Comparison of ENCODE assay signal across 11 cellular contexts in the genomic region with DNA sequence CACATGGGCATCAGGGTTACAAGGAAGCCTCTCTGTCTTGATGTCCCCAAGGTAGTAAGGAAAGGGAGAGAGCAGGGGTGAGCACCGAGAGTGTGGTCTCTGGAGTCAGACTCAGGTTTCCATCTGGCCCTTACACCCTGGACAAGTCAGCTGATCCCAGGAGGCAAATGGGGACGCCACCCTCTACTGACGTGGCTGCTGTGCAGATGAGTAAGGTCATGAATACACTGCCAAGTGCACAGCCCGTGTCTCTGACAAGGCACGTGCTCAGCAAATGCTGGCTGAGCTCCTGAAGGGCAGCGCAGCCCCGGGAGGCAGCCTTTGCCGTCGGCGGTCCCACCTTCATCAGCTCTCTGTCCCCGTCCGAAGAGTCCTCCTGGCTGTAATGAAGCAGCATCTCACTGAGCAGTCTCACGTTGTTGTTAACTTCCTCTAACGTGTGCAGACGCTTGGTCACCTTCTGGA. TPM values are rescaled to one million over a fixed set of nuclear protein-coding genes. Genes with fewer than 3 reads are reported as not detected.
DNase-seq lines count a peak whose midpoint lies in the region; ATAC-seq and TF ChIP-seq lines count a peak whose summit lies in the region.
"Had no signal": no experiment of that assay in that cellular context is flagged by ENCODE, and none has a peak within 500 bp of the region (broad histone marks: within the 10 kb centered on the region; RNA-seq: fewer than 3 reads in every experiment).

No MANE protein-coding gene starts in this region.

- POLR2A ChIA-PET in activated CD8-positive, alpha-beta T cell treated with anti-CD3 and anti-CD28 coated beads, Interleukin-2, amount 10 ng/mL, durations not matched to agents 7 days and 5 days (lab: Charles Lee), result interaction anchor here (1.6 kb wide), 1 partner anchor 29 kb away, joined by 4 read pairs; a partner anchor contains a TSS

- DNase-seq in AG08395 (ENCODE audit: low spot score) (peak; percentile 74), GM04504 (ENCODE audit: low read depth) (peak; percentile 34), foreskin fibroblast (peak; percentile 47 to 69), NCI-H2029 (lab: John Stamatoyannopoulos, UW) (no peak)
- DNase-seq in activated CD8-positive, alpha-beta T cell treated with anti-CD3 and anti-CD28 coated beads, Interleukin-2, amount 10 ng/mL, durations not matched to agents 7 days and 5 days, result no peak
- DNase-seq: activated gamma-delta T cell, kidney glomerular epithelial cell, NCI-H524 treated with DMSO at 0.1 percent for 48 hours had no signal

- H3K9me3 Mint-ChIP-seq in activated CD8-positive, alpha-beta T cell treated with anti-CD3 and anti-CD28 coated beads, Interleukin-2, amount 10 ng/mL, durations not matched to agents 7 days and 5 days (ENCODE audit: insufficient read depth), result no peaks in the 10 kb centered on the region

- ATAC-seq in activated CD8-positive, alpha-beta T cell treated with anti-CD3 and anti-CD28 coated beads, Interleukin-2, amount 10 ng/mL, durations not matched to agents 7 days and 5 days, result no peak
- ATAC-seq in GM18517 (IDR thresholded peaks at IDR 0.05; ENCODE audit: unreplicated experiment), result no peak
- no peak for ATAC-seq in HG02571 (IDR thresholded peaks at IDR 0.05; ENCODE audit: unreplicated experiment)
- no peak for ATAC-seq in GM18858 (IDR thresholded peaks at IDR 0.05; ENCODE audit: unreplicated experiment)

- H3K36me3 Mint-ChIP-seq in activated CD8-positive, alpha-beta T cell treated with anti-CD3 and anti-CD28 coated beads, Interleukin-2, amount 10 ng/mL, durations not matched to agents 7 days and 5 days (ENCODE audit: low read depth), result peaks cover 65% of the 10 kb centered on the region

- H3K4me3 ChIP-seq in foreskin fibroblast (ENCODE audit: low read depth in 1 of 2, low read length in 2 of 2), result no peak overlapping the region

- H3K4me1 Mint-ChIP-seq in activated CD8-positive, alpha-beta T cell treated with anti-CD3 and anti-CD28 coated beads, Interleukin-2, amount 10 ng/mL, durations not matched to agents 7 days and 5 days (ENCODE audit: low read depth), result peaks cover 39% of the 10 kb centered on the region

- CTCF ChIA-PET in activated CD8-positive, alpha-beta T cell treated with anti-CD3 and anti-CD28 coated beads, Interleukin-2, amount 10 ng/mL, durations not matched to agents 7 days and 5 days (lab: Charles Lee), result interaction anchor here (1.0 to 5.7 kb wide), 6 partner anchors 7 to 281 kb away, joined by 4 to 56 read pairs (median 8); a partner anchor contains a TSS

- peak overlapping the region; percentile 86 for H3K27ac Mint-ChIP-seq in activated CD8-positive, alpha-beta T cell treated with anti-CD3 and anti-CD28 coated beads, Interleukin-2, amount 10 ng/mL, durations not matched to agents 7 days and 5 days

- no peak for TF ChIP-seq CTCF in foreskin fibroblast (IDR thresholded peaks at IDR 0.05; ENCODE audit: low read depth, low read length)

- no peak overlapping the region for H3K4me3 Mint-ChIP-seq in activated CD8-positive, alpha-beta T cell treated with anti-CD3 and anti-CD28 coated beads, Interleukin-2, amount 10 ng/mL, durations not matched to agents 7 days and 5 days

- no peaks in the 10 kb centered on the region for H3K27me3 Mint-ChIP-seq in activated CD8-positive, alpha-beta T cell treated with anti-CD3 and anti-CD28 coated beads, Interleukin-2, amount 10 ng/mL, durations not matched to agents 7 days and 5 days (ENCODE audit: low read depth)

RNA-seq across cellular contexts. Expression of a gene that starts 19.4 kb away (rescaled TPM):
- 10 to 100 TPM; 65.7 to 75.4 TPM for total RNA-seq in activated CD8-positive, alpha-beta T cell treated with anti-CD3 and anti-CD28 coated beads, Interleukin-2, amount 10 ng/mL, durations not matched to agents 7 days and 5 days

RNA-seq across cellular contexts. Expression of a gene that starts 19.7 kb away (rescaled TPM):
- total RNA-seq in activated CD8-positive, alpha-beta T cell treated with anti-CD3 and anti-CD28 coated beads, Interleukin-2, amount 10 ng/mL, durations not matched to agents 7 days and 5 days, result 10 to 100 TPM; 62.1 to 66.1 TPM

RNA-seq across cellular contexts. Expression of a gene that starts 29.0 kb away (rescaled TPM):
- 10 to 100 TPM; 52.1 to 56.3 TPM for total RNA-seq in activated CD8-positive, alpha-beta T cell treated with anti-CD3 and anti-CD28 coated beads, Interleukin-2, amount 10 ng/mL, durations not matched to agents 7 days and 5 days

RNA-seq across cellular contexts. Expression of a gene that starts 36.5 kb away (rescaled TPM):
- total RNA-seq in activated CD8-positive, alpha-beta T cell treated with anti-CD3 and anti-CD28 coated beads, Interleukin-2, amount 10 ng/mL, durations not matched to agents 7 days and 5 days, result 100 to 1,000 TPM; 135 TPM

RNA-seq across cellular contexts. Expression of a gene that starts 47.2 kb away (rescaled TPM):
- 10 to 100 TPM; 41.1 to 43.6 TPM for total RNA-seq in activated CD8-positive, alpha-beta T cell treated with anti-CD3 and anti-CD28 coated beads, Interleukin-2, amount 10 ng/mL, durations not matched to agents 7 days and 5 days

Comparison
In these comparisons a context has a peak if more than half of its experiments do, and no peak if none do; other contexts are left out.
1. DNase-seq: peak in AG08395 (single experiment), GM04504 (single experiment) and foreskin fibroblast (2 of 2); none in activated CD8-positive, alpha-beta T cell treated with anti-CD3 and anti-CD28 coated beads, Interleukin-2, amount 10 ng/mL, durations not matched to agents 7 days and 5 days (single experiment) and NCI-H2029 (single experiment).